Comparison of ENCODE assay signal across 1 cellular context in genomic region chr17:57855391-57856035, GRCh38.
TF ChIP-seq lines count a peak whose summit lies in the region.

No MANE protein-coding gene starts in this region.

TF ChIP-seq in GM23338, 12 proteins besides CTCF, POLR2A, EP300 and RAD21 (continued from another document):
- TF ChIP-seq ZNF462 (CRISPR knock-in tag; IDR thresholded peaks at IDR 0.05) (no peak), JUNB (IDR thresholded peaks at IDR 0.05; ENCODE audit: unreplicated experiment) (no peak), ETS1 (IDR thresholded peaks at IDR 0.05) (no peak), NANOG (IDR thresholded peaks at IDR 0.05; ENCODE audit: borderline replicate concordance) (no peak), EZH2phosphoT487 (IDR thresholded peaks at IDR 0.05; ENCODE audit: unreplicated experiment) (no peak), STAT1 (IDR thresholded peaks at IDR 0.05; ENCODE audit: unreplicated experiment) (no peak), EZH2 (IDR thresholded peaks at IDR 0.05; ENCODE audit: low read depth, unreplicated experiment) (no peak), ZNF331 (CRISPR knock-in tag; IDR thresholded peaks at IDR 0.05; ENCODE audit: low read depth) (no peak), CREB1 (CRISPR knock-in tag; IDR thresholded peaks at IDR 0.05; ENCODE audit: low read depth) (no peak)
- TF ChIP-seq, protein P1, sequence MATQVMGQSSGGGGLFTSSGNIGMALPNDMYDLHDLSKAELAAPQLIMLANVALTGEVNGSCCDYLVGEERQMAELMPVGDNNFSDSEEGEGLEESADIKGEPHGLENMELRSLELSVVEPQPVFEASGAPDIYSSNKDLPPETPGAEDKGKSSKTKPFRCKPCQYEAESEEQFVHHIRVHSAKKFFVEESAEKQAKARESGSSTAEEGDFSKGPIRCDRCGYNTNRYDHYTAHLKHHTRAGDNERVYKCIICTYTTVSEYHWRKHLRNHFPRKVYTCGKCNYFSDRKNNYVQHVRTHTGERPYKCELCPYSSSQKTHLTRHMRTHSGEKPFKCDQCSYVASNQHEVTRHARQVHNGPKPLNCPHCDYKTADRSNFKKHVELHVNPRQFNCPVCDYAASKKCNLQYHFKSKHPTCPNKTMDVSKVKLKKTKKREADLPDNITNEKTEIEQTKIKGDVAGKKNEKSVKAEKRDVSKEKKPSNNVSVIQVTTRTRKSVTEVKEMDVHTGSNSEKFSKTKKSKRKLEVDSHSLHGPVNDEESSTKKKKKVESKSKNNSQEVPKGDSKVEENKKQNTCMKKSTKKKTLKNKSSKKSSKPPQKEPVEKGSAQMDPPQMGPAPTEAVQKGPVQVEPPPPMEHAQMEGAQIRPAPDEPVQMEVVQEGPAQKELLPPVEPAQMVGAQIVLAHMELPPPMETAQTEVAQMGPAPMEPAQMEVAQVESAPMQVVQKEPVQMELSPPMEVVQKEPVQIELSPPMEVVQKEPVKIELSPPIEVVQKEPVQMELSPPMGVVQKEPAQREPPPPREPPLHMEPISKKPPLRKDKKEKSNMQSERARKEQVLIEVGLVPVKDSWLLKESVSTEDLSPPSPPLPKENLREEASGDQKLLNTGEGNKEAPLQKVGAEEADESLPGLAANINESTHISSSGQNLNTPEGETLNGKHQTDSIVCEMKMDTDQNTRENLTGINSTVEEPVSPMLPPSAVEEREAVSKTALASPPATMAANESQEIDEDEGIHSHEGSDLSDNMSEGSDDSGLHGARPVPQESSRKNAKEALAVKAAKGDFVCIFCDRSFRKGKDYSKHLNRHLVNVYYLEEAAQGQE (IDR thresholded peaks at IDR 0.05; ENCODE audit: unreplicated experiment) = no peak
TF ChIP-seq in GM23338: peak in this region for 0.
